Comparison of ENCODE assay signal across 24 cellular contexts in the genomic region with DNA sequence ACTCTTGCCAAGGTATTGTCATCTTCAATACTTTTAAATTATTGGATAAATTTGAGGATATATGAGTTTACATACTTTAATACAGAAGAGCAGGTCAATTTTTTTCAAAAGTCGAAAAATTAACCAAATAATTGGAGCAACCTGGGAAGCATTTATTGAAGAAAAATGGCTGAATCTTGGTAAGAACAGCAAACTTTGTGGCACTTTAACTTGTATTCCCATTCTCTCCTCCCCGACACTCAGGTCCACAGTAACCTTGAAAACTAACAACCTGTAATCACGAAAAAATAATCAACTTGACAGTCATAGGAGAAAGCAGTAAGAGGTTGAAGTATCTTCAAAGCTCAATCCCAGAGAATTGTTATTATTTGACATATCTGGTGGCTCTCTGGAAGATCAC.
A peak's percentile ranks its signal among the peaks of the same experiment; 100 is the strongest.
DNase-seq lines count a peak whose midpoint lies in the region; ATAC-seq and TF ChIP-seq lines count a peak whose summit lies in the region.
"Had no signal": no experiment of that assay in that cellular context is flagged by ENCODE, and none has a peak within 500 bp of the region (broad histone marks: within the 10 kb centered on the region; RNA-seq: fewer than 3 reads in every experiment).

No MANE protein-coding gene starts in this region.

- no peak overlapping the region for H3K4me3 ChIP-seq in HEK293 (ENCODE audit: low read depth, low read length)
- H3K4me3 ChIP-seq: A549; BLaER1 treated with 17β-estradiol and CSF1 and Interleukin-3, amounts not matched to agents 10 nM and 100 nM; GM12878 had no signal

- ATAC-seq in activated naive CD8-positive, alpha-beta T cell treated with anti-CD3 and anti-CD28 coated beads, Interleukin-2, amount 50 U/mL, for 24 hours = no peak
- no peak for ATAC-seq in central memory CD8-positive, alpha-beta T cell (replicated peaks; ENCODE audit: extremely low read depth, poor library complexity, severe bottlenecking)
- ATAC-seq: A549, GM12878 had no signal

- CTCF ChIA-PET in HEK293 (lab: Yijun Ruan, JAX) = interaction anchor here (0.6 to 1.0 kb wide), 3 partner anchors 10 to 239 kb away, joined by 3 to 4 read pairs (median 3); no protein-coding TSS in a partner anchor

- H3K9me3 Mint-ChIP-seq in activated naive CD8-positive, alpha-beta T cell (ENCODE audit: low read depth) = no peaks in the 10 kb centered on the region
- H3K9me3 Mint-ChIP-seq in activated naive CD8-positive, alpha-beta T cell treated with anti-CD3 and anti-CD28 coated beads, Interleukin-2, amount 50 U/mL, for 24 hours = peaks cover 14% of the 10 kb centered on the region
- H3K9me3 Mint-ChIP-seq in central memory CD8-positive, alpha-beta T cell = no peaks in the 10 kb centered on the region

- H3K4me3 Mint-ChIP-seq in activated naive CD8-positive, alpha-beta T cell = peak overlapping the region; percentile 48
- no peak overlapping the region for H3K4me3 Mint-ChIP-seq in activated naive CD8-positive, alpha-beta T cell treated with anti-CD3 and anti-CD28 coated beads, Interleukin-2, amount 50 U/mL, for 24 hours
- H3K4me3 Mint-ChIP-seq in central memory CD8-positive, alpha-beta T cell = no peak overlapping the region
- H3K4me3 Mint-ChIP-seq: B cell had no signal

- no peaks in the 10 kb centered on the region for H3K9me3 ChIP-seq in HEK293 (ENCODE audit: control insufficient read depth, insufficient read depth, low read depth, low read length)
- H3K9me3 ChIP-seq: A549; BLaER1 treated with 17β-estradiol and CSF1 and Interleukin-3, amounts not matched to agents 10 nM and 100 nM; Caco-2 had no signal

- no peaks in the 10 kb centered on the region for H3K4me1 ChIP-seq in HEK293 (ENCODE audit: control insufficient read depth, insufficient read depth, low read length)
- H3K4me1 ChIP-seq: A549; BLaER1 treated with 17β-estradiol and CSF1 and Interleukin-3, amounts not matched to agents 10 nM and 100 nM; Caco-2 had no signal

- H3K27ac Mint-ChIP-seq in activated naive CD8-positive, alpha-beta T cell = peak overlapping the region; percentile 69
- H3K27ac Mint-ChIP-seq in activated naive CD8-positive, alpha-beta T cell treated with anti-CD3 and anti-CD28 coated beads, Interleukin-2, amount 50 U/mL, for 24 hours = no peak overlapping the region
- peak overlapping the region; percentile 66 for H3K27ac Mint-ChIP-seq in central memory CD8-positive, alpha-beta T cell (ENCODE audit: low read depth)
- H3K27ac Mint-ChIP-seq: B cell had no signal

- H3K27ac ChIP-seq in HEK293 (ENCODE audit: extremely low read depth, low read depth, low read length) = no peak overlapping the region
- H3K27ac ChIP-seq: 22Rv1; A549; BLaER1 treated with 17β-estradiol and CSF1 and Interleukin-3, amounts not matched to agents 10 nM and 100 nM; C4-2B had no signal

- DNase-seq in activated naive CD8-positive, alpha-beta T cell treated with anti-CD3 and anti-CD28 coated beads, Interleukin-2, amount 50 U/mL, for 24 hours = no peak
- DNase-seq in central memory CD8-positive, alpha-beta T cell (ENCODE audit: low spot score in 2 of 2) = no peak
- DNase-seq in DMS 273 (lab: John Stamatoyannopoulos, UW; ENCODE audit: unreplicated experiment) (no peak), amygdala (lab: John Stamatoyannopoulos, UW) (no peak), inferior parietal cortex (ENCODE audit: extremely low spot score) (no peak)
- DNase-seq: AML-193; Caco-2; Calu3; CD4-positive, alpha-beta memory T cell; DMS 273 treated with DMSO at 0.1 percent for 48 hours; DMS153; DMS53; DMS79; DND-41; EL; GDM1 had no signal

- peaks cover 39% of the 10 kb centered on the region for H3K36me3 Mint-ChIP-seq in activated naive CD8-positive, alpha-beta T cell
- peaks cover 48% of the 10 kb centered on the region for H3K36me3 Mint-ChIP-seq in activated naive CD8-positive, alpha-beta T cell treated with anti-CD3 and anti-CD28 coated beads, Interleukin-2, amount 50 U/mL, for 24 hours (ENCODE audit: low read depth)
- H3K36me3 Mint-ChIP-seq in central memory CD8-positive, alpha-beta T cell (ENCODE audit: insufficient read depth) = peaks cover 39% of the 10 kb centered on the region

- H3K27me3 Mint-ChIP-seq in activated naive CD8-positive, alpha-beta T cell = no peaks in the 10 kb centered on the region
- H3K27me3 Mint-ChIP-seq in activated naive CD8-positive, alpha-beta T cell treated with anti-CD3 and anti-CD28 coated beads, Interleukin-2, amount 50 U/mL, for 24 hours = no peaks in the 10 kb centered on the region
- no peaks in the 10 kb centered on the region for H3K27me3 Mint-ChIP-seq in central memory CD8-positive, alpha-beta T cell
- H3K27me3 Mint-ChIP-seq: B cell; CD4-positive, alpha-beta memory T cell had no signal

- H3K36me3 ChIP-seq in HEK293 (ENCODE audit: control insufficient read depth in 2 of 2, insufficient read depth in 1 of 2, low read length in 2 of 2) = no peaks in the 10 kb centered on the region
- H3K36me3 ChIP-seq: BLaER1 treated with 17β-estradiol and CSF1 and Interleukin-3, amounts not matched to agents 10 nM and 100 nM had no signal

- peaks cover 74% of the 10 kb centered on the region for H3K4me1 Mint-ChIP-seq in activated naive CD8-positive, alpha-beta T cell (ENCODE audit: low read depth)
- H3K4me1 Mint-ChIP-seq in activated naive CD8-positive, alpha-beta T cell treated with anti-CD3 and anti-CD28 coated beads, Interleukin-2, amount 50 U/mL, for 24 hours = peaks cover 55% of the 10 kb centered on the region
- H3K4me1 Mint-ChIP-seq in central memory CD8-positive, alpha-beta T cell = peaks cover 61% of the 10 kb centered on the region
- H3K4me1 Mint-ChIP-seq: B cell had no signal

- no peak for TF ChIP-seq CTCF in HEK293 (tag by site-specific recombination; IDR thresholded peaks at IDR 0.05)

- POLR2A ChIA-PET in HEK293 (lab: Yijun Ruan, JAX) = no interaction called here

TF ChIP-seq in HEK293, 187 proteins besides CTCF, POLR2A, EP300 and RAD21:
- TF ChIP-seq KLF1 (tag by site-specific recombination; IDR thresholded peaks at IDR 0.05) (no peak), ZNF677 (tag by site-specific recombination; IDR thresholded peaks at IDR 0.05) (peak; percentile 100)
